ENCODE assay signal across 1 cellular context in genomic region chr18:48459471-48459870, GRCh38.
TF ChIP-seq lines count a peak whose summit lies in the region.

No MANE protein-coding gene starts in this region.

TF ChIP-seq in SK-N-SH, 30 proteins besides CTCF, POLR2A, EP300 and RAD21 (continued from another document):
- TF ChIP-seq PBX3 (IDR thresholded peaks at IDR 0.05): no peak
